ENCODE assay signal across 8 cellular contexts in the genomic region with DNA sequence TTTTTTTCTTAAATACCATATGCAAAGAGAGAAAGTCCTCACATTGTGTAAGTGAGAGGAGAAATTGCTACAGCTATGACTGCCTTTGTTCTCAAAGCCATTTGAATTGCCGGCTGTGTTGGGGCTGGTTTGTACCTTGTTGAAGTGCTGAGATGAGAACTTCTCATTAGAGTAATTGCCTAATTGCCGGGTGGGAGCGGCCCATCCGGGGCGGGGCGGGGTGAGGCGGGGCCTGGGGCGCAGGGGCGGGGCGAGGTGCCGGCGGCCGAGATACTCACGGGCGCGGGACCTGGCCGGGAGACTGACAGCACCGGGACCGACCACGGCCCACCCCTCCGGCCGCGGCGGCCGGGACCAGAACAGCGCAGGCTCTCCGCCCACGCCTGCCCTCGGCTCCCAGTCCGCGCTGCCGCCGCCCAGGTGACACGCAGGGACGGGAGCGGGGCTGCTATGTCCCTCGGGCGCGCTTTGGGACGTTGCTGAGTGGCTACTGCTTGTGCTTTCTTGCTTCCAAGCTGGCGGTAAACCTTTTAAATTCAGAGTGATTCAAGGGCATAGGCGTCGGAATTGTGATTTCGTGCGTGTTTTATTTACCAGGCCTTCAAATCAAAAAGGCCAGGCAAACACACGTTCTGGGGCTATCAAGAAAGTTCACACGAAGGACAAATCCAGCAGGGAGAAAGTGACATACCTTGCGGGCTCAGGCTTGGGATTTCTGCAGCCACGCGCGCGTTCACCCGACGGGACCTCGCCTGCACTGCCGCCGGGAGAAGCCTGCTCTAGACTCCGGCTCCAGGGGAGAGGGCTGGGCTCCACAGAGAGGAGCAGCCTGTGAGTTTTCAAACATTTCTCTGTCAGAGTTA.
DNase-seq lines count a peak whose midpoint lies in the region; ATAC-seq, FAIRE-seq and TF ChIP-seq lines count a peak whose summit lies in the region.

No MANE protein-coding gene starts in this region.

- DNase-seq in CD4-positive, alpha-beta memory T cell, result peak; percentile 21 to 39 (median 28)
- DNase-seq in Karpas-422 (peak; percentile 75), T-helper 2 cell (peak in 4 of 5 experiments; percentile 27 to 54 (median 38)), GM12878 (ENCODE audit: low read depth, low spot score) (no peak), NCI-H1694 treated with DMSO at 0.1 percent for 48 hours (lab: John Stamatoyannopoulos, UW) (no peak)
- DNase-seq in stimulated activated CD4-positive, alpha-beta T cell treated with anti-CD3 and anti-CD28 coated beads, Interleukin-12 subunit alpha, Interleukin-12 subunit beta, amount 100 ng/mL, for 48 hours (ENCODE audit: low read depth in 2 of 3, low spot score in 1 of 3), result peak; percentile 12 to 45 (median 14)

- CTCF ChIA-PET in CD4-positive, alpha-beta memory T cell (lab: Charles Lee; ENCODE audit: partially characterized antibody), result interaction anchor here (1.0 kb wide), 1 partner anchor 367 kb away, joined by 3 read pairs; no protein-coding TSS in a partner anchor
- CTCF ChIA-PET in GM12878 (lab: Yijun Ruan, JAX), result interaction anchor here (0.6 to 1.7 kb wide), 9 partner anchors 13 to 477 kb away, joined by 3 to 5 read pairs (median 3); no protein-coding TSS in a partner anchor

- peak; percentile 35 for FAIRE-seq in GM12878 (lab: Jason Lieb, UNC)

- H3K79me2 ChIP-seq in Karpas-422 (ENCODE audit: low read length) (no peaks in the 10 kb centered on the region), GM12878 (ENCODE audit: control insufficient read depth, insufficient read depth, low read length) (no peaks in the 10 kb centered on the region)

- ATAC-seq in GM21367 (IDR thresholded peaks at IDR 0.05; ENCODE audit: unreplicated experiment) (peak; percentile 82), GM12878 (peak; percentile 99)

- in situ Hi-C loops in GM12878 (cut with MboI), result no loop called here

- peaks cover 8% of the 10 kb centered on the region for H3K27me3 ChIP-seq in CD4-positive, alpha-beta memory T cell (ENCODE audit: insufficient read depth, low read length)
- H3K27me3 ChIP-seq in Karpas-422 (ENCODE audit: low read length) (no peaks in the 10 kb centered on the region; the same call in 1 of the 2 replicates), GM12878 (replicated peaks in 1 of 2; ENCODE audit: control insufficient read depth in 2 of 2, insufficient read depth in 2 of 2, low read length in 1 of 2) (no peaks in the 10 kb centered on the region), iPS-20b (ENCODE audit: insufficient read depth, low read length) (peaks cover 65% of the 10 kb centered on the region)

- H3K4me2 ChIP-seq in Karpas-422 (ENCODE audit: low read depth, low read length, poor library complexity, severe bottlenecking), result peak overlapping the region; percentile 90
- peak overlapping the region; percentile 73 for H3K4me2 ChIP-seq in GM12878 (ENCODE audit: control insufficient read depth, insufficient read depth)

- RAD21 ChIA-PET in GM12878 (lab: Charles Lee; ENCODE audit: unreplicated experiment), result no interaction called here

- no peaks in the 10 kb centered on the region for H3K9me3 ChIP-seq in CD4-positive, alpha-beta memory T cell (ENCODE audit: control insufficient read depth in 1 of 2, low read length in 2 of 2)
- H3K9me3 ChIP-seq in Karpas-422 (ENCODE audit: low read length), result no peaks in the 10 kb centered on the region
- H3K9me3 ChIP-seq in GM12878 (replicated peaks; ENCODE audit: control insufficient read depth, insufficient read depth, low read length), result no peaks in the 10 kb centered on the region
- no peaks in the 10 kb centered on the region for H3K9me3 ChIP-seq in iPS-20b (ENCODE audit: insufficient read depth, low read depth, low read length)

- H3K36me3 ChIP-seq in CD4-positive, alpha-beta memory T cell (ENCODE audit: insufficient read depth, low read length), result no peaks in the 10 kb centered on the region
- no peaks in the 10 kb centered on the region for H3K36me3 ChIP-seq in Karpas-422 (ENCODE audit: insufficient read depth, low read length)
- no peaks in the 10 kb centered on the region; a peak in 2 of 4 replicates for H3K36me3 ChIP-seq in GM12878 (ENCODE audit: control insufficient read depth in 2 of 2, insufficient read depth in 2 of 2, low read length in 1 of 2)
- no peaks in the 10 kb centered on the region for H3K36me3 ChIP-seq in iPS-20b (ENCODE audit: insufficient read depth, low read depth, low read length)

- no peak overlapping the region for H3K27ac ChIP-seq in CD4-positive, alpha-beta memory T cell (ENCODE audit: low read depth, low read length)
- H3K27ac ChIP-seq in Karpas-422 (ENCODE audit: low read length), result no peak overlapping the region
- H3K27ac ChIP-seq in GM12878 (ENCODE audit: control insufficient read depth, insufficient read depth), result no peak overlapping the region
- H3K27ac ChIP-seq in iPS-20b (ENCODE audit: low read length), result no peak overlapping the region

- H4K20me1 ChIP-seq in Karpas-422 (ENCODE audit: insufficient read depth, low read depth, low read length), result peaks cover 34% of the 10 kb centered on the region
- H4K20me1 ChIP-seq in GM12878 (ENCODE audit: control insufficient read depth, insufficient read depth), result no peaks in the 10 kb centered on the region

- H3K9me3 Mint-ChIP-seq in CD4-positive, alpha-beta memory T cell, result no peaks in the 10 kb centered on the region

- H3K4me3 ChIP-seq in CD4-positive, alpha-beta memory T cell (ENCODE audit: low read length in 2 of 2), result peak overlapping the region; percentile 3 to 48
- H3K4me3 ChIP-seq in Karpas-422 (ENCODE audit: low read length) (peak overlapping the region; percentile 72), GM12878 (peak overlapping the region; percentile 71), iPS-20b (ENCODE audit: low read length) (peak overlapping the region; percentile 86)

- POLR2A ChIA-PET in CD4-positive, alpha-beta memory T cell (lab: Charles Lee; ENCODE audit: partially characterized antibody), result no interaction called here
- POLR2A ChIA-PET in GM12878 (lab: Charles Lee), result interaction anchor here (0.6 kb wide), 1 partner anchor 179 kb away, joined by 3 read pairs; no protein-coding TSS in a partner anchor

- H3K9me2 ChIP-seq in Karpas-422 (replicated peaks; ENCODE audit: insufficient read depth, low read length), result no peaks in the 10 kb centered on the region

- no peak for TF ChIP-seq EP300 in GM12878 (IDR thresholded peaks at IDR 0.05; ENCODE audit: borderline replicate concordance in 1 of 2, control insufficient read depth in 1 of 2, low read depth in 2 of 2, low read length in 2 of 2)

- peaks cover 6 to 17% (median 8%) of the 10 kb centered on the region in 4 donors for H3K4me1 Mint-ChIP-seq in CD4-positive, alpha-beta memory T cell

- H3K36me3 Mint-ChIP-seq in CD4-positive, alpha-beta memory T cell, result peaks cover 0 to 9% of the 10 kb centered on the region in 2 donors

- intact Hi-C loops in CD4-positive, alpha-beta memory T cell (cut with micrococcal nuclease), result no loop called here
- intact Hi-C loops in GM12878 (cut with micrococcal nuclease; ENCODE audit: unreplicated experiment), result no loop called here

- H2AFZ ChIP-seq in Karpas-422 (ENCODE audit: low read length), result no peak overlapping the region
- H2AFZ ChIP-seq in GM12878 (ENCODE audit: control insufficient read depth, low read depth, low read length), result peak overlapping the region; percentile 49

- H3K27ac Mint-ChIP-seq in CD4-positive, alpha-beta memory T cell, result peak overlapping the region in 1 of 7 donors; percentile 60

- SMC1A ChIA-PET in GM12878 (lab: Charles Lee; ENCODE audit: uncharacterized antibody, unreplicated experiment), result interaction anchor here (0.6 to 1.7 kb wide), 2 partner anchors 60 to 260 kb away, joined by 3 to 4 read pairs; no protein-coding TSS in a partner anchor

- 6% methylated on average over 45 of the region's 58 CpGs for WGBS in GM12878 (ENCODE audit: insufficient coverage, insufficient replicate concordance, low lambda C conversion rate, missing lambda C conversion rate)

- H3K27me3 Mint-ChIP-seq in CD4-positive, alpha-beta memory T cell, result peaks cover 3 to 13% of the 10 kb centered on the region in 2 donors

- peak overlapping the region; percentile 78 to 87 (median 83) for H3K4me3 Mint-ChIP-seq in CD4-positive, alpha-beta memory T cell

- TF ChIP-seq CTCF in GM12878 (IDR thresholded peaks at IDR 0.05 in 2 of 3, conservative IDR thresholded peaks at IDR 0.05 in 1 of 3; ENCODE audit: control insufficient read depth in 2 of 3, extremely low read depth in 1 of 3, insufficient read depth in 1 of 3, low read depth in 3 of 3, low read length in 3 of 3), result no peak

- H3K9ac ChIP-seq in Karpas-422 (ENCODE audit: low read length), result peak overlapping the region; percentile 62
- H3K9ac ChIP-seq in GM12878 (ENCODE audit: control insufficient read depth, insufficient read depth, low read length), result peak overlapping the region; percentile 45
- H3K9ac ChIP-seq in iPS-20b (ENCODE audit: low read depth, low read length), result peak overlapping the region; percentile 55; the same call in 1 of the 2 replicates

- TF ChIP-seq RAD21 in GM12878 (IDR thresholded peaks at IDR 0.05; ENCODE audit: insufficient read depth, low read depth, low read length), result no peak

- peaks cover 13% of the 10 kb centered on the region for H3K4me1 ChIP-seq in CD4-positive, alpha-beta memory T cell (ENCODE audit: insufficient read depth, low read length)
- H3K4me1 ChIP-seq in Karpas-422 (ENCODE audit: low read length), result peaks cover 14% of the 10 kb centered on the region
- no peaks in the 10 kb centered on the region for H3K4me1 ChIP-seq in GM12878 (ENCODE audit: control insufficient read depth, insufficient read depth, low read length)
- peaks cover 31% of the 10 kb centered on the region; the same call in 1 of the 2 replicates for H3K4me1 ChIP-seq in iPS-20b (ENCODE audit: insufficient read depth, low read length)

- no TSS peak for BruUV-seq in GM12878 (replicated peaks; lab: Mats Ljungman, UMichigan)

- no peak for TF ChIP-seq POLR2A in GM12878 (IDR thresholded peaks at IDR 0.05; ENCODE audit: low read depth, low read length)

TF ChIP-seq in GM12878, 131 proteins besides CTCF, POLR2A, EP300 and RAD21 (continues in another document):
- TF ChIP-seq HDAC2 (IDR thresholded peaks at IDR 0.05), result no peak
- no peak for TF ChIP-seq ZNF274 (IDR thresholded peaks at IDR 0.05; ENCODE audit: insufficient read depth, insufficient read length)
- TF ChIP-seq KDM1A (IDR thresholded peaks at IDR 0.05; ENCODE audit: borderline replicate concordance), result no peak
- 0 out of 2 replicates have a peak, but pooled peaks have one; percentile 38 for TF ChIP-seq DPF2 (IDR thresholded peaks at IDR 0.05)
- no peak for TF ChIP-seq PAX8 (IDR thresholded peaks at IDR 0.05)
- no peak for TF ChIP-seq ETV6 (conservative IDR thresholded peaks at IDR 0.05 in 1 of 2, IDR thresholded peaks at IDR 0.05 in 1 of 2; ENCODE audit: borderline replicate concordance in 1 of 2, low read depth in 1 of 2)
- TF ChIP-seq, protein P1, sequence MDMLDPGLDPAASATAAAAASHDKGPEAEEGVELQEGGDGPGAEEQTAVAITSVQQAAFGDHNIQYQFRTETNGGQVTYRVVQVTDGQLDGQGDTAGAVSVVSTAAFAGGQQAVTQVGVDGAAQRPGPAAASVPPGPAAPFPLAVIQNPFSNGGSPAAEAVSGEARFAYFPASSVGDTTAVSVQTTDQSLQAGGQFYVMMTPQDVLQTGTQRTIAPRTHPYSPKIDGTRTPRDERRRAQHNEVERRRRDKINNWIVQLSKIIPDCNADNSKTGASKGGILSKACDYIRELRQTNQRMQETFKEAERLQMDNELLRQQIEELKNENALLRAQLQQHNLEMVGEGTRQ (IDR thresholded peaks at IDR 0.05; ENCODE audit: borderline replicate concordance, low read depth, low read length), result no peak

Comparison
In these comparisons a context has a peak if more than half of its experiments do, and no peak if none do; other contexts are left out.
1. DNase-seq: peak in CD4-positive, alpha-beta memory T cell (5 of 5), Karpas-422 (single experiment), T-helper 2 cell (4 of 5) and stimulated activated CD4-positive, alpha-beta T cell treated with anti-CD3 and anti-CD28 coated beads, Interleukin-12 subunit alpha, Interleukin-12 subunit beta, amount 100 ng/mL, for 48 hours (3 of 3); none in GM12878 (single experiment) and NCI-H1694 treated with DMSO at 0.1 percent for 48 hours (single experiment).
2. H3K4me3 ChIP-seq: peak in every context shown above with its lines; median percentile 86 in iPS-20b; 72 in Karpas-422; 71 in GM12878; 26 in CD4-positive, alpha-beta memory T cell.
3. Peak in every context shown above with its lines, with median percentiles within 50 percentile points of each other: H3K9ac ChIP-seq.